ENCODE assay signal across 18 cellular contexts in genomic region chr6:25232478-25232877, GRCh38. TPM values are rescaled to one million over a fixed set of nuclear protein-coding genes. Genes with fewer than 3 reads are reported as not detected.
DNase-seq lines count a peak whose midpoint lies in the region; ATAC-seq, FAIRE-seq and TF ChIP-seq lines count a peak whose summit lies in the region.
"Had no signal": no experiment of that assay in that cellular context is flagged by ENCODE, and none has a peak within 500 bp of the region (broad histone marks: within the 10 kb centered on the region; RNA-seq: fewer than 3 reads in every experiment).

No MANE protein-coding gene starts in this region.

- WGBS in endodermal cell (ENCODE audit: insufficient coverage in 1 of 2, insufficient read length in 1 of 2), 2 experiments: 94 to 96% methylated on average over 3 to 12 of the region's 13 CpGs

- H3K9me3 ChIP-seq in colonic mucosa (no peaks in the 10 kb centered on the region), endodermal cell (ENCODE audit: control insufficient read depth, low read length) (no peaks in the 10 kb centered on the region)
- H3K9me3 ChIP-seq: MG63, prostate gland had no signal

- DNase-seq in AG04449 (ENCODE audit: low read depth, low spot score) (no peak), NCI-H1048 (lab: John Stamatoyannopoulos, UW) (peak; percentile 9), dorsolateral prefrontal cortex (peak in 7 of 10 donors; percentile 51 to 79 (median 73)), left kidney (ENCODE audit: low read depth, low spot score) (peak; percentile 49), colonic mucosa (no peak), endodermal cell (no peak), HTR-8/SVneo (ENCODE audit: insufficient read length, low spot score) (no peak)
- DNase-seq: activated CD4-positive, alpha-beta T cell treated with anti-CD3 and anti-CD28 coated beads for 36 hours; left colon; MG63; NK-92 treated with Interleukin-12 subunit alpha and Interleukin-12 subunit beta, amount 100 ng/mL, for 24 hours; substantia nigra had no signal

- H3K9me3 Mint-ChIP-seq in endodermal cell: no peaks in the 10 kb centered on the region
- H3K9me3 Mint-ChIP-seq: central memory CD8-positive, alpha-beta T cell had no signal

- CTCF ChIA-PET in AG04449 (lab: Yijun Ruan, JAX): interaction anchor here (1.3 to 5.3 kb wide), 5 partner anchors 9 to 323 kb away, joined by 3 to 23 read pairs (median 5); no protein-coding TSS in a partner anchor

- H3K36me3 ChIP-seq in colonic mucosa (no peaks in the 10 kb centered on the region), endodermal cell (ENCODE audit: control insufficient read depth, insufficient read depth, low read length) (no peaks in the 10 kb centered on the region)
- H3K36me3 ChIP-seq: MG63, prostate gland had no signal

- no peak for TF ChIP-seq CTCF in AG04449 (IDR thresholded peaks at IDR 0.05; ENCODE audit: insufficient read depth, low read length, missing control alignments)
- no peak for TF ChIP-seq CTCF in dorsolateral prefrontal cortex (IDR thresholded peaks at IDR 0.05 in 54 of 56, conservative IDR thresholded peaks at IDR 0.05 in 2 of 56; ENCODE audit: low read depth in 1 of 56, partially characterized antibody in 56 of 56)
- TF ChIP-seq CTCF in colonic mucosa (IDR thresholded peaks at IDR 0.05): no peak
- no peak for TF ChIP-seq CTCF in endodermal cell (conservative IDR thresholded peaks at IDR 0.05)

- H3K4me1 Mint-ChIP-seq in endodermal cell: no peaks in the 10 kb centered on the region
- H3K4me1 Mint-ChIP-seq: central memory CD8-positive, alpha-beta T cell had no signal

- intact Hi-C loops in dorsolateral prefrontal cortex (cut with DNase I) (no loop called here), colonic mucosa (cut with DNase I) (no loop called here)

- peak overlapping the region in 42 of 59 donors; percentile 2 to 77 (median 58) for H3K27ac ChIP-seq in dorsolateral prefrontal cortex
- H3K27ac ChIP-seq in colonic mucosa: no peak overlapping the region
- H3K27ac ChIP-seq in endodermal cell (ENCODE audit: low read depth, low read length): no peak overlapping the region
- H3K27ac ChIP-seq: prostate gland had no signal

- no peak overlapping the region for H3K4me3 Mint-ChIP-seq in endodermal cell
- H3K4me3 Mint-ChIP-seq: activated CD4-positive, alpha-beta T cell treated with anti-CD3 and anti-CD28 coated beads for 36 hours; activated naive CD8-positive, alpha-beta T cell; central memory CD8-positive, alpha-beta T cell had no signal

- no peak for ATAC-seq in HG02678 (IDR thresholded peaks at IDR 0.05; ENCODE audit: unreplicated experiment)
- ATAC-seq: activated CD4-positive, alpha-beta T cell treated with anti-CD3 and anti-CD28 coated beads for 36 hours; HepG2; left colon had no signal

- H3K36me3 Mint-ChIP-seq in endodermal cell (ENCODE audit: low read depth): no peaks in the 10 kb centered on the region
- H3K36me3 Mint-ChIP-seq: activated naive CD8-positive, alpha-beta T cell had no signal

- no peaks in the 10 kb centered on the region for H3K4me1 ChIP-seq in colonic mucosa
- H3K4me1 ChIP-seq in endodermal cell (ENCODE audit: control insufficient read depth, insufficient read depth, low read length): no peaks in the 10 kb centered on the region
- H3K4me1 ChIP-seq: prostate gland had no signal

- no peaks in the 10 kb centered on the region for H3K27me3 ChIP-seq in dorsolateral prefrontal cortex
- H3K27me3 ChIP-seq in colonic mucosa: no peaks in the 10 kb centered on the region
- H3K27me3 ChIP-seq in endodermal cell (ENCODE audit: control insufficient read depth, insufficient read depth, low read length, poor library complexity, severe bottlenecking): no peaks in the 10 kb centered on the region
- H3K27me3 ChIP-seq: MG63 had no signal

- peak overlapping the region; percentile 9; the same call in 1 of the 2 replicates for H3K4me3 ChIP-seq in AG04449 (ENCODE audit: low read depth, low read length)
- H3K4me3 ChIP-seq in dorsolateral prefrontal cortex: peak overlapping the region in 40 of 59 donors; percentile 1 to 53 (median 28)
- no peak overlapping the region for H3K4me3 ChIP-seq in colonic mucosa
- no peak overlapping the region for H3K4me3 ChIP-seq in endodermal cell (ENCODE audit: low read length)
- H3K4me3 ChIP-seq: MG63, prostate gland had no signal

- POLR2A ChIA-PET in AG04449 (lab: Yijun Ruan, JAX): no interaction called here

- no peak for FAIRE-seq in HTR-8/SVneo (lab: Jason Lieb, UNC)
- FAIRE-seq: D721Med, HepG2 had no signal

- no peak overlapping the region for H3K27ac Mint-ChIP-seq in endodermal cell
- H3K27ac Mint-ChIP-seq: activated CD4-positive, alpha-beta T cell treated with anti-CD3 and anti-CD28 coated beads for 36 hours; activated naive CD8-positive, alpha-beta T cell had no signal

- no peaks in the 10 kb centered on the region for H3K27me3 Mint-ChIP-seq in endodermal cell (ENCODE audit: insufficient read depth)
- H3K27me3 Mint-ChIP-seq: activated CD4-positive, alpha-beta T cell treated with anti-CD3 and anti-CD28 coated beads for 36 hours; activated naive CD8-positive, alpha-beta T cell; central memory CD8-positive, alpha-beta T cell had no signal

- H3K9ac ChIP-seq in colonic mucosa (ENCODE audit: low read depth in 2 of 2, low read length in 2 of 2) (no peak overlapping the region), endodermal cell (ENCODE audit: extremely low read depth, low read length, poor library complexity, severe bottlenecking) (no peak overlapping the region)

RNA-seq across cellular contexts. Expression of gene CARMIL1, which starts 46.7 kb away (rescaled TPM):
- 10 to 100 TPM; 19.0 to 86.8 (median 44.8) TPM for total RNA-seq in dorsolateral prefrontal cortex
- total RNA-seq in colonic mucosa: 10 to 100 TPM; 38.6 to 50.2 TPM
- 10 to 100 TPM; 28.7 to 31.6 TPM for total RNA-seq in endodermal cell
- 8.4 TPM for polyA plus RNA-seq in endodermal cell (2013, experiment 1 of 2)
- 8.3 TPM for polyA plus RNA-seq in endodermal cell (2013, experiment 2 of 2)

Comparison
In these comparisons a context has a peak if more than half of its experiments do, and no peak if none do; other contexts are left out.
1. DNase-seq: peak in NCI-H1048 (single experiment), dorsolateral prefrontal cortex (7 of 10) and left kidney (single experiment); none in AG04449 (single experiment), colonic mucosa (single experiment), endodermal cell (single experiment) and HTR-8/SVneo (single experiment).
2. H3K4me3 ChIP-seq: peak in AG04449 (single experiment) and dorsolateral prefrontal cortex (40 of 59); none in colonic mucosa (single experiment) and endodermal cell (single experiment).
3. H3K27ac ChIP-seq: peak in dorsolateral prefrontal cortex (42 of 59); none in colonic mucosa (single experiment) and endodermal cell (single experiment).